In genomic region chr5:16896767-16897166, GRCh38 we compare ENCODE assay signal across 23 cellular contexts. TPM values are rescaled to one million over a fixed set of nuclear protein-coding genes. Genes with fewer than 3 reads are reported as not detected.
A peak's percentile ranks its signal among the peaks of the same experiment; 100 is the strongest.
DNase-seq lines count a peak whose midpoint lies in the region; ATAC-seq, FAIRE-seq and TF ChIP-seq lines count a peak whose summit lies in the region.
"Had no signal": no experiment of that assay in that cellular context is flagged by ENCODE, and none has a peak within 500 bp of the region (broad histone marks: within the 10 kb centered on the region; RNA-seq: fewer than 3 reads in every experiment).

No MANE protein-coding gene starts in this region.

- DNase-seq in A673 (ENCODE audit: low spot score) (no peak), LNCaP clone FGC (ENCODE audit: low read depth) (no peak), H1 (ENCODE audit: low read depth in 1 of 2, low spot score in 2 of 2) (no peak), neural progenitor cell (ENCODE audit: low spot score) (no peak), SKM-1 treated with dmso at 0.1 percent for 144 hours (lab: John Stamatoyannopoulos, UW; ENCODE audit: unreplicated experiment) (no peak), left ventricle myocardium superior (no peak)
- no peak for DNase-seq in activated CD4-positive, alpha-beta T cell treated with anti-CD3 and anti-CD28 coated beads, Interleukin-2, amount 50 U/mL, for 48 hours
- DNase-seq: activated naive CD4-positive, alpha-beta T cell treated with anti-CD3 and anti-CD28 coated beads, Interleukin-2, amount 10 ng/mL, durations not matched to agents 7 days and 5 days; activated T-cell treated with anti-CD3 and anti-CD28 coated beads, Interleukin-2, amount 50 U/mL, for 72 hours; anterior cingulate cortex; C1 segment of cervical spinal cord; effector CD4-positive, alpha-beta T cell; left ventricle myocardium inferior; MM.1S; NCI-H1436 treated with DMSO at 0.1 percent for 48 hours; right cardiac atrium; stimulated activated CD4-positive, alpha-beta T cell treated with anti-CD3 and anti-CD28 coated beads, Interleukin-15, amount 100 ng/mL, for 24 hours; T1000 had no signal

- TF ChIP-seq CTCF in A673 (conservative IDR thresholded peaks at IDR 0.05; ENCODE audit: low read depth, low read length), result no peak
- TF ChIP-seq CTCF in LNCaP clone FGC (IDR thresholded peaks at IDR 0.05; ENCODE audit: control insufficient read depth, extremely low read depth, insufficient read depth), result no peak
- TF ChIP-seq CTCF in H1 (IDR thresholded peaks at IDR 0.05; ENCODE audit: control extremely low read depth in 1 of 3, insufficient read depth in 1 of 3, low read depth in 1 of 3, low read length in 3 of 3), result no peak
- TF ChIP-seq CTCF in neural progenitor cell (IDR thresholded peaks at IDR 0.05), result no peak

- H3K4me3 ChIP-seq in A673 (ENCODE audit: low read depth, low read length, poor library complexity, severe bottlenecking) (no peak overlapping the region), LNCaP clone FGC (ENCODE audit: low read depth, low read length) (0 out of 2 replicates have a peak overlapping the region, but pooled peaks have one; percentile 9), H1 (ENCODE audit: extremely low read depth in 1 of 4, insufficient read depth in 2 of 4, low read depth in 3 of 4, low read length in 4 of 4) (no peak overlapping the region), neural progenitor cell (no peak overlapping the region)
- H3K4me3 ChIP-seq: esophagus muscularis mucosa, left ventricle myocardium inferior had no signal

- H3K27ac Mint-ChIP-seq in neural progenitor cell, result no peak overlapping the region
- H3K27ac Mint-ChIP-seq: activated naive CD4-positive, alpha-beta T cell treated with anti-CD3 and anti-CD28 coated beads, Interleukin-2, amount 10 ng/mL, durations not matched to agents 7 days and 5 days; activated T-cell treated with anti-CD3 and anti-CD28 coated beads, Interleukin-2, amount 50 U/mL, for 72 hours; IgD-negative memory B cell had no signal

- peak overlapping the region; percentile 10 for H2BK120ac ChIP-seq in H1 (replicated peaks; ENCODE audit: low read depth, low read length)

- no peak overlapping the region for H3K4me2 ChIP-seq in H1 (ENCODE audit: insufficient read depth in 1 of 2, low read depth in 2 of 2, low read length in 2 of 2)
- peak overlapping the region; percentile 45 for H3K4me2 ChIP-seq in neural progenitor cell

- H4K5ac ChIP-seq in H1 (ENCODE audit: insufficient read length, low read depth, low read length), result no peak overlapping the region

- no peak overlapping the region for H3K14ac ChIP-seq in H1 (ENCODE audit: insufficient read length)

- POLR2A ChIA-PET in A673 (lab: Charles Lee; ENCODE audit: low non-redundant PET), result no interaction called here
- POLR2A ChIA-PET in H1 (lab: Charles Lee; ENCODE audit: partially characterized antibody), result interaction anchor here (1.1 kb wide), 1 partner anchor 10 kb away, joined by 3 read pairs; no protein-coding TSS in a partner anchor

- H3K4me3 Mint-ChIP-seq in neural progenitor cell, result no peak overlapping the region
- H3K4me3 Mint-ChIP-seq: activated naive CD4-positive, alpha-beta T cell treated with anti-CD3 and anti-CD28 coated beads, Interleukin-2, amount 10 ng/mL, durations not matched to agents 7 days and 5 days; activated T-cell treated with anti-CD3 and anti-CD28 coated beads, Interleukin-2, amount 50 U/mL, for 72 hours; IgD-negative memory B cell had no signal

- no peaks in the 10 kb centered on the region for H3K9me3 Mint-ChIP-seq in neural progenitor cell
- H3K9me3 Mint-ChIP-seq: activated naive CD4-positive, alpha-beta T cell treated with anti-CD3 and anti-CD28 coated beads, Interleukin-2, amount 10 ng/mL, durations not matched to agents 7 days and 5 days had no signal

- intact Hi-C loops in A673 (cut with micrococcal nuclease; ENCODE audit: unreplicated experiment) (no loop called here), left ventricle myocardium superior (cut with micrococcal nuclease) (no loop called here)

- peaks cover 20% of the 10 kb centered on the region for H3F3A ChIP-seq in neural progenitor cell (ENCODE audit: low read depth)

- peaks cover 0 to 74% of the 10 kb centered on the region in 2 experiments; a peak in 2 of 4 replicates for H3K79me2 ChIP-seq in H1 (ENCODE audit: control insufficient read depth in 1 of 2, insufficient read depth in 2 of 2, low read length in 2 of 2)
- peaks cover 97% of the 10 kb centered on the region for H3K79me2 ChIP-seq in neural progenitor cell (ENCODE audit: low read depth)

- no peak overlapping the region for H2BK5ac ChIP-seq in H1 (ENCODE audit: low read depth, low read length)

- H2AFZ ChIP-seq in H1 (ENCODE audit: low read length) (no peak overlapping the region), neural progenitor cell (replicated peaks) (no peak overlapping the region)

- no peak for TF ChIP-seq RAD21 in H1 (IDR thresholded peaks at IDR 0.05 in 1 of 2, conservative IDR thresholded peaks at IDR 0.05 in 1 of 2; ENCODE audit: low read depth in 2 of 2, low read length in 2 of 2)

- BruUV-seq in A673 (replicated peaks; lab: Mats Ljungman, UMichigan), result no TSS peak

- H2BK15ac ChIP-seq in H1 (ENCODE audit: low read length), result 0 out of 2 replicates have a peak overlapping the region, but pooled peaks have one; percentile 53

- no peaks in the 10 kb centered on the region; the same call in 1 of the 2 replicates for H3K23me2 ChIP-seq in H1 (ENCODE audit: low read depth, low read length)

- ATAC-seq in left ventricle myocardium superior (no peak), HG03280 (IDR thresholded peaks at IDR 0.05; ENCODE audit: unreplicated experiment) (no peak)
- ATAC-seq: activated T-cell treated with anti-CD3 and anti-CD28 coated beads, Interleukin-2, amount 50 U/mL, for 72 hours; right cardiac atrium had no signal

- CTCF ChIA-PET in A673 (lab: Charles Lee) (no interaction called here), H1 (lab: Charles Lee; ENCODE audit: partially characterized antibody) (interaction anchor here (1.1 kb wide), 1 partner anchor 10 kb away, joined by 3 read pairs; no protein-coding TSS in a partner anchor)

- H3K36me3 Mint-ChIP-seq in neural progenitor cell, result no peaks in the 10 kb centered on the region
- H3K36me3 Mint-ChIP-seq: activated naive CD4-positive, alpha-beta T cell treated with anti-CD3 and anti-CD28 coated beads, Interleukin-2, amount 10 ng/mL, durations not matched to agents 7 days and 5 days; IgD-negative memory B cell had no signal

- peaks cover 10% of the 10 kb centered on the region for H3K79me1 ChIP-seq in H1 (ENCODE audit: low read depth, low read length)

- peaks cover 3% of the 10 kb centered on the region for H3K27me3 Mint-ChIP-seq in neural progenitor cell (ENCODE audit: insufficient read depth, low read depth)
- H3K27me3 Mint-ChIP-seq: activated naive CD4-positive, alpha-beta T cell treated with anti-CD3 and anti-CD28 coated beads, Interleukin-2, amount 10 ng/mL, durations not matched to agents 7 days and 5 days; IgD-negative memory B cell had no signal

- no peak overlapping the region for H3K23ac ChIP-seq in H1 (ENCODE audit: insufficient read length)

- 0 out of 2 replicates have a peak overlapping the region, but pooled peaks have one; percentile 8 for H2AK5ac ChIP-seq in H1 (ENCODE audit: low read depth, low read length)

- H3K18ac ChIP-seq in H1 (ENCODE audit: extremely low read depth, low read length), result peak overlapping the region; percentile 24; the same call in 1 of the 2 replicates

- no peak overlapping the region for H3K9ac ChIP-seq in H1 (replicated peaks in 1 of 4; ENCODE audit: extremely low read depth in 1 of 4, low read depth in 3 of 4, low read length in 3 of 4)
- H3K9ac ChIP-seq in neural progenitor cell, result no peak overlapping the region

- no peak overlapping the region; the same call in 1 of the 2 replicates for H4K8ac ChIP-seq in H1 (ENCODE audit: extremely low read depth, insufficient read depth, low read length)

- peak overlapping the region; percentile 27; the same call in 1 of the 2 replicates for H2BK12ac ChIP-seq in H1 (ENCODE audit: low read depth, low read length)

- peaks cover 71% of the 10 kb centered on the region for H3K4me1 Mint-ChIP-seq in neural progenitor cell
- H3K4me1 Mint-ChIP-seq: activated naive CD4-positive, alpha-beta T cell treated with anti-CD3 and anti-CD28 coated beads, Interleukin-2, amount 10 ng/mL, durations not matched to agents 7 days and 5 days; IgD-negative memory B cell had no signal

- no peak overlapping the region for H3K56ac ChIP-seq in H1 (replicated peaks; ENCODE audit: insufficient read length, low read depth, low read length)

- peak overlapping the region; percentile 0 for H4K91ac ChIP-seq in H1 (replicated peaks; ENCODE audit: insufficient read length, low read length)

- TF ChIP-seq POLR2A in H1 (IDR thresholded peaks at IDR 0.05; ENCODE audit: control extremely low read depth in 1 of 2, low read depth in 2 of 2, low read length in 2 of 2), result no peak

- H3K4me1 ChIP-seq in A673 (ENCODE audit: insufficient read depth, low read length, poor library complexity, severe bottlenecking) (peaks cover 86% of the 10 kb centered on the region), H1 (replicated peaks in 1 of 4; ENCODE audit: control insufficient read depth in 3 of 4, insufficient read depth in 4 of 4, low read length in 3 of 4) (peaks cover 18 to 41% (median 38%) of the 10 kb centered on the region in 4 experiments), neural progenitor cell (peaks cover 67% of the 10 kb centered on the region)
- H3K4me1 ChIP-seq: esophagus muscularis mucosa had no signal

- H4K20me1 ChIP-seq in H1 (replicated peaks in 1 of 2; ENCODE audit: control insufficient read depth in 1 of 2, insufficient read depth in 2 of 2, low read length in 2 of 2) (peaks cover 0 to 1% of the 10 kb centered on the region in 2 experiments), neural progenitor cell (ENCODE audit: low read depth) (peaks cover 87% of the 10 kb centered on the region)

- WGBS in H1 (ENCODE audit: extremely low coverage in 1 of 2, insufficient coverage in 1 of 2, insufficient read length in 1 of 2, insufficient replicate concordance in 2 of 2, low coverage in 1 of 2, low lambda C conversion rate in 2 of 2, missing lambda C conversion rate in 1 of 2), 2 experiments, result 83% methylated on average over 4 of the region's 4 CpGs; no CpG with 5 or more reads in 1 of the 2 experiments

- H3K9me3 ChIP-seq in A673 (ENCODE audit: low read depth, low read length, poor library complexity, severe bottlenecking) (no peaks in the 10 kb centered on the region), H1 (ENCODE audit: insufficient read depth in 2 of 2, low read depth in 1 of 2, low read length in 1 of 2) (no peaks in the 10 kb centered on the region), neural progenitor cell (ENCODE audit: low read depth) (no peaks in the 10 kb centered on the region)
- H3K9me3 ChIP-seq: esophagus muscularis mucosa, left ventricle myocardium inferior had no signal

- no peaks in the 10 kb centered on the region for H3K27me3 ChIP-seq in A673 (replicated peaks; ENCODE audit: insufficient read depth, low read depth, low read length, poor library complexity)
- H3K27me3 ChIP-seq in H1 (replicated peaks in 1 of 4; ENCODE audit: control insufficient read depth in 3 of 4, extremely low read depth in 1 of 4, insufficient read depth in 3 of 4, low read length in 3 of 4), result no peaks in the 10 kb centered on the region
- H3K27me3 ChIP-seq in neural progenitor cell, result no peaks in the 10 kb centered on the region
- H3K27me3 ChIP-seq: esophagus muscularis mucosa had no signal

- H3K4ac ChIP-seq in H1 (replicated peaks; ENCODE audit: insufficient read length, low read depth, low read length), result no peak overlapping the region

- 0 out of 2 replicates have a peak overlapping the region, but pooled peaks have one; percentile 48 for H2BK20ac ChIP-seq in H1 (ENCODE audit: low read length)

- FAIRE-seq in H1 (lab: Jason Lieb, UNC), result no peak
- FAIRE-seq: GM18507 had no signal

- peak overlapping the region; percentile 81 for H3K27ac ChIP-seq in A673 (ENCODE audit: low read depth, low read length, poor library complexity, severe bottlenecking)
- H3K27ac ChIP-seq in H1 (ENCODE audit: low read depth, low read length), result no peak overlapping the region
- H3K27ac ChIP-seq in neural progenitor cell, result no peak overlapping the region
- H3K27ac ChIP-seq: esophagus muscularis mucosa, HL-60, left ventricle myocardium inferior had no signal

- no peaks in the 10 kb centered on the region for H3K36me3 ChIP-seq in A673 (ENCODE audit: insufficient read depth, low read length, poor library complexity, severe bottlenecking)
- H3K36me3 ChIP-seq in H1 (ENCODE audit: control insufficient read depth in 2 of 4, insufficient read depth in 4 of 4, low read length in 3 of 4), result no peaks in the 10 kb centered on the region
- H3K36me3 ChIP-seq in neural progenitor cell, result no peaks in the 10 kb centered on the region
- H3K36me3 ChIP-seq: esophagus muscularis mucosa, left ventricle myocardium inferior had no signal

- no peak for TF ChIP-seq EP300 in H1 (IDR thresholded peaks at IDR 0.05; ENCODE audit: borderline replicate concordance in 1 of 2, low read depth in 2 of 2, low read length in 2 of 2)

RNA-seq across cellular contexts. Expression of gene MYO10, which starts 39.3 kb away (rescaled TPM):
- 194 and 202 TPM in 2 replicates for total RNA-seq in A673 (2021)
- 107 and 114 TPM in 2 replicates for total RNA-seq in H1 (2021; fragmentation: NEBNext Ultra II Directional; extraction: Animal tissue kit (Norgen Biotek cat#: 25700))
- polyA plus RNA-seq in H1 (2011; rRNA removed), result 21.5 and 47.9 TPM in 2 replicates
- polyA plus RNA-seq in H1 (2011; cell fraction: cytosol; rRNA removed), result 40.4 TPM
- 83.2 TPM for polyA plus RNA-seq in H1 (2011; cell fraction: nucleus; rRNA removed)
- polyA plus RNA-seq in H1 (2012, experiment 1 of 2), result 68.8 to 86.4 TPM (median 79.6 TPM) in 4 replicates
- 9.5 TPM for polyA plus RNA-seq in H1 (2012, experiment 2 of 2)
- polyA plus RNA-seq in H1 (2013, experiment 1 of 2), result 50.2 TPM
- 46.3 TPM for polyA plus RNA-seq in H1 (2013, experiment 2 of 2)
- polyA minus RNA-seq in H1 (2011; rRNA and poly(A)+ RNA removed), result 70.3 and 76.3 TPM in 2 replicates
- polyA minus RNA-seq in H1 (2011; cell fraction: cytosol; rRNA and poly(A)+ RNA removed), result 69.5 TPM
- polyA minus RNA-seq in H1 (2011; cell fraction: nucleus; rRNA and poly(A)+ RNA removed), result 106 TPM
- total RNA-seq in neural progenitor cell (ENCODE audit: low replicate concordance), result 39.1 and 59.9 TPM in 2 replicates
- total RNA-seq in left ventricle myocardium superior, result 4.9 TPM
- polyA plus RNA-seq: IgD-negative memory B cell had no signal
